ENCODE assay signal across 12 cellular contexts in the genomic region with DNA sequence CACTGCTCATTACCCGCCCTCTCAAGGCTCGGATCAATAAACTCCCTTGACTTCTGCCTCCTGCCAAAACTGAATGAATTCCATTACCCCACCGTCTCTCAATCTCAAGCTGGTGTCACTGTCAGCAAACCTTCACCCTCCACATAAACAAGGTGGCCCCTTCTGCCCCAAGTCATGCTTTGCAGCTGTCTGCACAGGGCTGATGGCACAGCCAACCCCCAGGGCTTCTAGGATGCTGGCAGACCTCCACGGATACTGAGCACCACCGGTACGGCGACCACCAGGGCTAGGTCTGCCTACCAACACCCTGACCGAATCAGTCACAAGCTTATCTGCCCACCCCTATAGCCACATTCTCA. TPM values are rescaled to one million over a fixed set of nuclear protein-coding genes. Genes with fewer than 3 reads are reported as not detected.
DNase-seq lines count a peak whose midpoint lies in the region; ATAC-seq and TF ChIP-seq lines count a peak whose summit lies in the region.
"Had no signal": no experiment of that assay in that cellular context is flagged by ENCODE, and none has a peak within 500 bp of the region (broad histone marks: within the 10 kb centered on the region; RNA-seq: fewer than 3 reads in every experiment).

No MANE protein-coding gene starts in this region.

- intact Hi-C loops in left colon (cut with DNase I, micrococcal nuclease) (no loop called here), gastrocnemius medialis (cut with DNase I; ENCODE audit: low total_unique reads) (no loop called here)
- intact Hi-C loops in activated naive CD4-positive, alpha-beta T cell treated with anti-CD3 and anti-CD28 coated beads for 36 hours (cut with micrococcal nuclease), result no loop called here
- intact Hi-C loops in activated CD4-positive, alpha-beta memory T cell treated with anti-CD3 and anti-CD28 coated beads for 36 hours (cut with micrococcal nuclease), result no loop called here

- peaks cover 45% of the 10 kb centered on the region for H3K4me1 ChIP-seq in HUES6 (ENCODE audit: control insufficient read depth, insufficient read depth, low read length)
- peaks cover 68 to 80% of the 10 kb centered on the region in 2 donors for H3K4me1 ChIP-seq in gastrocnemius medialis

- peak; percentile 34 for ATAC-seq in left colon
- ATAC-seq in gastrocnemius medialis, result peak; percentile 21 to 64
- no peak for ATAC-seq in GM21825 (IDR thresholded peaks at IDR 0.05; ENCODE audit: unreplicated experiment)
- ATAC-seq: activated naive CD8-positive, alpha-beta T cell treated with anti-CD3 and anti-CD28 coated beads, Interleukin-2, amount 50 U/mL, for 24 hours had no signal

- peak overlapping the region in 4 of 5 experiments; percentile 6 to 63 (median 44) for H3K27ac Mint-ChIP-seq in brain
- no peak overlapping the region for H3K27ac Mint-ChIP-seq in activated naive CD4-positive, alpha-beta T cell treated with anti-CD3 and anti-CD28 coated beads for 36 hours
- H3K27ac Mint-ChIP-seq in activated CD4-positive, alpha-beta memory T cell treated with anti-CD3 and anti-CD28 coated beads for 36 hours, result no peak overlapping the region
- H3K27ac Mint-ChIP-seq: activated CD4-positive, alpha-beta memory T cell treated with anti-CD3 and anti-CD28 coated beads, Interleukin-2, amount 10 ng/mL, durations not matched to agents 7 days and 5 days; activated naive CD8-positive, alpha-beta T cell treated with anti-CD3 and anti-CD28 coated beads, Interleukin-2, amount 50 U/mL, for 24 hours had no signal

- no peak overlapping the region for H3K27ac ChIP-seq in HUES6 (ENCODE audit: low read depth, low read length)
- peak overlapping the region; percentile 66 to 81 (median 74) for H3K27ac ChIP-seq in gastrocnemius medialis

- in situ Hi-C loops in gastrocnemius medialis (cut with MboI; ENCODE audit: low sequenced_read_pairs in 4 of 4), result no loop called here

- H3K27me3 ChIP-seq in HUES6 (ENCODE audit: control insufficient read depth, insufficient read depth, low read length) (no peaks in the 10 kb centered on the region), gastrocnemius medialis (no peaks in the 10 kb centered on the region)

- H3K36me3 ChIP-seq in HUES6 (ENCODE audit: control insufficient read depth, insufficient read depth, low read length), result no peaks in the 10 kb centered on the region
- H3K36me3 ChIP-seq in gastrocnemius medialis, result no peaks in the 10 kb centered on the region

- H3K4me1 Mint-ChIP-seq in brain, result peaks cover 82% of the 10 kb centered on the region
- no peaks in the 10 kb centered on the region for H3K4me1 Mint-ChIP-seq in activated naive CD4-positive, alpha-beta T cell treated with anti-CD3 and anti-CD28 coated beads for 36 hours (ENCODE audit: low read depth)
- no peaks in the 10 kb centered on the region for H3K4me1 Mint-ChIP-seq in activated CD4-positive, alpha-beta memory T cell treated with anti-CD3 and anti-CD28 coated beads for 36 hours (ENCODE audit: low read depth)
- H3K4me1 Mint-ChIP-seq: activated CD4-positive, alpha-beta memory T cell treated with anti-CD3 and anti-CD28 coated beads, Interleukin-2, amount 10 ng/mL, durations not matched to agents 7 days and 5 days; activated naive CD8-positive, alpha-beta T cell treated with anti-CD3 and anti-CD28 coated beads, Interleukin-2, amount 50 U/mL, for 24 hours; naive B cell had no signal

- peak overlapping the region in 2 of 5 experiments; percentile 12 to 15 for H3K4me3 Mint-ChIP-seq in brain
- no peak overlapping the region for H3K4me3 Mint-ChIP-seq in activated naive CD4-positive, alpha-beta T cell treated with anti-CD3 and anti-CD28 coated beads for 36 hours
- H3K4me3 Mint-ChIP-seq in activated CD4-positive, alpha-beta memory T cell treated with anti-CD3 and anti-CD28 coated beads for 36 hours, result no peak overlapping the region
- H3K4me3 Mint-ChIP-seq: activated CD4-positive, alpha-beta memory T cell treated with anti-CD3 and anti-CD28 coated beads, Interleukin-2, amount 10 ng/mL, durations not matched to agents 7 days and 5 days; activated naive CD8-positive, alpha-beta T cell treated with anti-CD3 and anti-CD28 coated beads, Interleukin-2, amount 50 U/mL, for 24 hours; naive B cell had no signal

- peaks cover 5% of the 10 kb centered on the region for H3K27me3 Mint-ChIP-seq in brain
- peaks cover 18% of the 10 kb centered on the region for H3K27me3 Mint-ChIP-seq in activated naive CD4-positive, alpha-beta T cell treated with anti-CD3 and anti-CD28 coated beads for 36 hours (ENCODE audit: low read depth)
- H3K27me3 Mint-ChIP-seq in activated CD4-positive, alpha-beta memory T cell treated with anti-CD3 and anti-CD28 coated beads for 36 hours, result peaks cover 18% of the 10 kb centered on the region

- peak overlapping the region; percentile 9 for H3K9ac ChIP-seq in HUES6 (ENCODE audit: low read length)

- H3K4me3 ChIP-seq in HUES6 (ENCODE audit: low read depth, low read length) (no peak overlapping the region; the same call in 1 of the 2 replicates), gastrocnemius medialis (peak overlapping the region; percentile 22 to 43 (median 36))

- H3K9me3 Mint-ChIP-seq in brain, result peaks cover 0 to 8% (median 0%) of the 10 kb centered on the region in 5 experiments
- no peaks in the 10 kb centered on the region for H3K9me3 Mint-ChIP-seq in activated naive CD4-positive, alpha-beta T cell treated with anti-CD3 and anti-CD28 coated beads for 36 hours
- no peaks in the 10 kb centered on the region for H3K9me3 Mint-ChIP-seq in activated CD4-positive, alpha-beta memory T cell treated with anti-CD3 and anti-CD28 coated beads for 36 hours
- H3K9me3 Mint-ChIP-seq: activated CD4-positive, alpha-beta memory T cell treated with anti-CD3 and anti-CD28 coated beads, Interleukin-2, amount 10 ng/mL, durations not matched to agents 7 days and 5 days; activated naive CD8-positive, alpha-beta T cell treated with anti-CD3 and anti-CD28 coated beads, Interleukin-2, amount 50 U/mL, for 24 hours; naive B cell had no signal

- no peak for TF ChIP-seq POLR2A in gastrocnemius medialis (IDR thresholded peaks at IDR 0.05)

- H3K9me3 ChIP-seq in HUES6 (ENCODE audit: control insufficient read depth, insufficient read depth, low read depth, low read length), result no peaks in the 10 kb centered on the region
- no peaks in the 10 kb centered on the region for H3K9me3 ChIP-seq in gastrocnemius medialis

- DNase-seq in left colon (no peak), gastrocnemius medialis (no peak), COLO668 (lab: John Stamatoyannopoulos, UW; ENCODE audit: unreplicated experiment) (no peak)
- no peak for DNase-seq in activated naive CD4-positive, alpha-beta T cell treated with anti-CD3 and anti-CD28 coated beads for 36 hours
- DNase-seq in activated CD4-positive, alpha-beta memory T cell treated with anti-CD3 and anti-CD28 coated beads for 36 hours, result no peak
- DNase-seq: activated CD4-positive, alpha-beta memory T cell treated with anti-CD3 and anti-CD28 coated beads, Interleukin-2, amount 10 ng/mL, durations not matched to agents 7 days and 5 days; activated naive CD8-positive, alpha-beta T cell treated with anti-CD3 and anti-CD28 coated beads, Interleukin-2, amount 50 U/mL, for 24 hours; activated T-cell treated with anti-CD3 and anti-CD28 coated beads, Interleukin-2, amount 50 U/mL, for 48 hours; naive B cell had no signal

- POLR2A ChIA-PET in activated CD4-positive, alpha-beta memory T cell treated with anti-CD3 and anti-CD28 coated beads for 36 hours (lab: Charles Lee), result no interaction called here

- no peak for TF ChIP-seq CTCF in brain (conservative IDR thresholded peaks at IDR 0.05)
- no peak for TF ChIP-seq CTCF in gastrocnemius medialis (IDR thresholded peaks at IDR 0.05 in 4 of 5, conservative IDR thresholded peaks at IDR 0.05 in 1 of 5)

- H3K36me3 Mint-ChIP-seq in brain, result peaks cover 8% of the 10 kb centered on the region
- H3K36me3 Mint-ChIP-seq in activated naive CD4-positive, alpha-beta T cell treated with anti-CD3 and anti-CD28 coated beads for 36 hours (ENCODE audit: low read depth), result no peaks in the 10 kb centered on the region
- no peaks in the 10 kb centered on the region for H3K36me3 Mint-ChIP-seq in activated CD4-positive, alpha-beta memory T cell treated with anti-CD3 and anti-CD28 coated beads for 36 hours
- H3K36me3 Mint-ChIP-seq: naive B cell had no signal

- CTCF ChIA-PET in activated naive CD4-positive, alpha-beta T cell treated with anti-CD3 and anti-CD28 coated beads for 36 hours (lab: Charles Lee), result no interaction called here
- CTCF ChIA-PET in activated CD4-positive, alpha-beta memory T cell treated with anti-CD3 and anti-CD28 coated beads for 36 hours (lab: Charles Lee), result no interaction called here

RNA-seq across cellular contexts. Expression of a gene that starts 46.1 kb away (rescaled TPM):
- 33.7 TPM for polyA plus RNA-seq in brain (ENCODE audit: insufficient read depth, low read depth, low replicate concordance)
- total RNA-seq in left colon (10 to 100 TPM; 45.5 to 52.9 TPM), gastrocnemius medialis (10 to 100 TPM; 64.6 to 75.8 (median 68.3) TPM)
- 1 to 10 TPM; 3.6 to 4.0 TPM for total RNA-seq in activated naive CD4-positive, alpha-beta T cell treated with anti-CD3 and anti-CD28 coated beads for 36 hours
- 1 to 10 TPM in 1 of 2 experiments, under 1 TPM in 1; 0.93 to 1.2 TPM for total RNA-seq in activated CD4-positive, alpha-beta memory T cell treated with anti-CD3 and anti-CD28 coated beads for 36 hours

Comparison
In these comparisons a context has a peak if more than half of its experiments do, and no peak if none do; other contexts are left out.
1. H3K27ac Mint-ChIP-seq: peak in brain (4 of 5); none in activated naive CD4-positive, alpha-beta T cell treated with anti-CD3 and anti-CD28 coated beads for 36 hours (single experiment) and activated CD4-positive, alpha-beta memory T cell treated with anti-CD3 and anti-CD28 coated beads for 36 hours (single experiment).
2. RNA of a gene that starts 46.1 kb away (total RNA-seq): 64.6 to 75.8 TPM in gastrocnemius medialis and 45.5 to 52.9 TPM in left colon; 3.6 to 4.0 TPM in activated naive CD4-positive, alpha-beta T cell treated with anti-CD3 and anti-CD28 coated beads for 36 hours and 0.93 to 1.2 TPM in activated CD4-positive, alpha-beta memory T cell treated with anti-CD3 and anti-CD28 coated beads for 36 hours; every median in the first group is over 4 times any median in the second.